Comparison of ENCODE assay signal across 1 cellular context in the genomic region with DNA sequence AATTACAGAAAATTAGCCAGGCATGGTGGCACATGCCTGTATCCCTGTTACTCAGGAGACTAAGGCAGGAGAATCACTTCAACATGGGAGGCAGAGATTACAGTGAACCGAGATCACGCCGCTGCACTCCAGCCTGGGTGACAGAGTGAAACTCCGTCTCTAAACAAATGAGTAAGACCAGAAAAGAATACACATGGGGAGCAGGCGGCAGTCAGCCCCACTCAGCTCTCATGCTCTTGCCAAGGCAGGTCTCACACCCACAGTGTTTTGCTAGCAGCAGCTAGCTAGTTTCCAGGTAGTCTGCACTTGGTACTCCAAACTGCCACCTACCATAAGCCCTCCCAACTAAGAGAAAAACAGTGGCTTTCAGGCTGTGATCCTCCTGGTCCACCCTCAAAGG.
TF ChIP-seq lines count a peak whose summit lies in the region.

No MANE protein-coding gene starts in this region.

TF ChIP-seq in WTC11, 78 proteins besides CTCF, POLR2A, EP300 and RAD21 (continued from another document):
- TF ChIP-seq ZNF512 (CRISPR knock-in tag; IDR thresholded peaks at IDR 0.05; ENCODE audit: borderline replicate concordance) (no peak), KAT7 (CRISPR knock-in tag; IDR thresholded peaks at IDR 0.05; ENCODE audit: borderline replicate concordance) (no peak)
TF ChIP-seq in WTC11: peak in this region for 0.
